12 cellular contexts compared by ENCODE assay signal in genomic region chr11:102138677-102139076, GRCh38. TPM values are rescaled to one million over a fixed set of nuclear protein-coding genes. Genes with fewer than 3 reads are reported as not detected.
DNase-seq lines count a peak whose midpoint lies in the region; ATAC-seq, FAIRE-seq and TF ChIP-seq lines count a peak whose summit lies in the region.
"Had no signal": no experiment of that assay in that cellular context is flagged by ENCODE, and none has a peak within 500 bp of the region (broad histone marks: within the 10 kb centered on the region; RNA-seq: fewer than 3 reads in every experiment).

No MANE protein-coding gene starts in this region.

- H3K9me3 Mint-ChIP-seq in HFFc6: peaks cover 11% of the 10 kb centered on the region
- no peaks in the 10 kb centered on the region for H3K9me3 Mint-ChIP-seq in activated CD8-positive, alpha-beta memory T cell treated with anti-CD3 and anti-CD28 coated beads, Interleukin-2, amount 10 ng/mL, durations not matched to agents 7 days and 5 days (ENCODE audit: low read depth)

- H3K4me3 Mint-ChIP-seq in HFFc6: peak overlapping the region; percentile 79
- no peak overlapping the region for H3K4me3 Mint-ChIP-seq in activated CD8-positive, alpha-beta memory T cell treated with anti-CD3 and anti-CD28 coated beads, Interleukin-2, amount 10 ng/mL, durations not matched to agents 7 days and 5 days

- DNase-seq in HFFc6 (peak; percentile 76), ascending aorta (ENCODE audit: low spot score in 2 of 2) (no peak), right atrium auricular region (ENCODE audit: low spot score) (no peak), thyroid gland (no peak), NCI-H128 (lab: John Stamatoyannopoulos, UW; ENCODE audit: unreplicated experiment) (no peak), GM12891 (ENCODE audit: insufficient read length, low spot score) (no peak), kidney (no peak)
- DNase-seq in activated CD8-positive, alpha-beta memory T cell treated with anti-CD3 and anti-CD28 coated beads, Interleukin-2, amount 10 ng/mL, durations not matched to agents 7 days and 5 days: no peak
- DNase-seq: activated T-cell treated with anti-CD3 and anti-CD28 coated beads for 4 hours, DND-41, Kasumi-1, NCI-H82 had no signal

- CTCF ChIA-PET in activated CD8-positive, alpha-beta memory T cell treated with anti-CD3 and anti-CD28 coated beads, Interleukin-2, amount 10 ng/mL, durations not matched to agents 7 days and 5 days (lab: Charles Lee): no interaction called here

- peak overlapping the region; percentile 79 to 92 for H3K27ac ChIP-seq in ascending aorta
- H3K27ac ChIP-seq in right atrium auricular region: peak overlapping the region; percentile 56 to 86
- H3K27ac ChIP-seq in thyroid gland: peak overlapping the region in 2 of 3 donors; percentile 47 to 55
- peak overlapping the region in 1 of 2 donors; percentile 8 for H3K27ac ChIP-seq in kidney (ENCODE audit: low read depth in 2 of 2, low read length in 2 of 2)

- 70 to 74% methylated on average over 3 of the region's 3 CpGs for WGBS in thyroid gland, 2 donors

- no peaks in the 10 kb centered on the region for H3K27me3 Mint-ChIP-seq in HFFc6 (ENCODE audit: insufficient read depth)
- peaks cover 17% of the 10 kb centered on the region for H3K27me3 Mint-ChIP-seq in activated CD8-positive, alpha-beta memory T cell treated with anti-CD3 and anti-CD28 coated beads, Interleukin-2, amount 10 ng/mL, durations not matched to agents 7 days and 5 days

- H3K27ac Mint-ChIP-seq in HFFc6: peak overlapping the region; percentile 91
- H3K27ac Mint-ChIP-seq in activated CD8-positive, alpha-beta memory T cell treated with anti-CD3 and anti-CD28 coated beads, Interleukin-2, amount 10 ng/mL, durations not matched to agents 7 days and 5 days: no peak overlapping the region

- H3K36me3 ChIP-seq in ascending aorta: no peaks in the 10 kb centered on the region
- H3K36me3 ChIP-seq in right atrium auricular region: no peaks in the 10 kb centered on the region
- H3K36me3 ChIP-seq in thyroid gland: no peaks in the 10 kb centered on the region
- H3K36me3 ChIP-seq in kidney (ENCODE audit: control insufficient read depth in 1 of 2, insufficient read depth in 2 of 2, low read length in 2 of 2): no peaks in the 10 kb centered on the region

- H3K4me1 ChIP-seq in ascending aorta: peaks cover 4 to 41% of the 10 kb centered on the region in 2 donors
- H3K4me1 ChIP-seq in right atrium auricular region: peaks cover 0 to 43% of the 10 kb centered on the region in 2 donors
- peaks cover 27 to 43% of the 10 kb centered on the region in 2 donors for H3K4me1 ChIP-seq in thyroid gland
- peaks cover 3 to 5% of the 10 kb centered on the region in 2 donors for H3K4me1 ChIP-seq in kidney (ENCODE audit: control insufficient read depth in 1 of 2, insufficient read depth in 1 of 2, low read depth in 1 of 2, low read length in 2 of 2)

- peaks cover 35% of the 10 kb centered on the region for H3K36me3 Mint-ChIP-seq in HFFc6 (ENCODE audit: low read depth)
- H3K36me3 Mint-ChIP-seq in activated CD8-positive, alpha-beta memory T cell treated with anti-CD3 and anti-CD28 coated beads, Interleukin-2, amount 10 ng/mL, durations not matched to agents 7 days and 5 days: no peaks in the 10 kb centered on the region

- intact Hi-C loops in ascending aorta (cut with DNase I): loop anchor here (2.0 kb wide), 3 partner anchors 26 to 78 kb away; no protein-coding TSS in a partner anchor
- intact Hi-C loops in thyroid gland (cut with DNase I): no loop called here
- intact Hi-C loops in kidney (cut with DNase I): no loop called here

- H3K9ac ChIP-seq in kidney (ENCODE audit: low read length in 2 of 2): no peak overlapping the region

- no peaks in the 10 kb centered on the region for H3K9me3 ChIP-seq in ascending aorta
- no peaks in the 10 kb centered on the region for H3K9me3 ChIP-seq in right atrium auricular region
- H3K9me3 ChIP-seq in thyroid gland: no peaks in the 10 kb centered on the region
- no peaks in the 10 kb centered on the region for H3K9me3 ChIP-seq in kidney (ENCODE audit: control insufficient read depth in 1 of 2, low read length in 2 of 2)

- H3K4me3 ChIP-seq in ascending aorta (no peak overlapping the region), right atrium auricular region (no peak overlapping the region), thyroid gland (replicated peaks in 1 of 3) (no peak overlapping the region), kidney (ENCODE audit: low read length in 2 of 2) (no peak overlapping the region)

- no peak for TF ChIP-seq POLR2A in thyroid gland (IDR thresholded peaks at IDR 0.05)
- no peak for TF ChIP-seq POLR2A in GM12891 (IDR thresholded peaks at IDR 0.05; ENCODE audit: low read depth, low read length)

- ATAC-seq in activated CD8-positive, alpha-beta memory T cell treated with anti-CD3 and anti-CD28 coated beads, Interleukin-2, amount 10 ng/mL, durations not matched to agents 7 days and 5 days: no peak

- H3K27me3 ChIP-seq in ascending aorta: no peaks in the 10 kb centered on the region
- H3K27me3 ChIP-seq in right atrium auricular region: no peaks in the 10 kb centered on the region
- no peaks in the 10 kb centered on the region for H3K27me3 ChIP-seq in thyroid gland

- FAIRE-seq in GM12891 (lab: Jason Lieb, UNC) (no peak), kidney (lab: Jason Lieb, UNC) (no peak)

- TF ChIP-seq CTCF in HFFc6 (IDR thresholded peaks at IDR 0.05): no peak
- no peak for TF ChIP-seq CTCF in ascending aorta (IDR thresholded peaks at IDR 0.05)
- no peak for TF ChIP-seq CTCF in right atrium auricular region (IDR thresholded peaks at IDR 0.05)
- TF ChIP-seq CTCF in thyroid gland (IDR thresholded peaks at IDR 0.05): no peak
- no peak for TF ChIP-seq CTCF in kidney (IDR thresholded peaks at IDR 0.05; ENCODE audit: borderline replicate concordance, extremely low read depth, insufficient read depth)

- H3K4me1 Mint-ChIP-seq in HFFc6 (ENCODE audit: low read depth): peaks cover 86% of the 10 kb centered on the region
- H3K4me1 Mint-ChIP-seq in activated CD8-positive, alpha-beta memory T cell treated with anti-CD3 and anti-CD28 coated beads, Interleukin-2, amount 10 ng/mL, durations not matched to agents 7 days and 5 days: no peaks in the 10 kb centered on the region

TF ChIP-seq in GM12891, 5 proteins besides CTCF, POLR2A, EP300 and RAD21:
- TF ChIP-seq POU2F2 (IDR thresholded peaks at IDR 0.05; ENCODE audit: low read depth, low read length) (no peak), TAF1 (IDR thresholded peaks at IDR 0.05; ENCODE audit: low read depth, low read length) (no peak), POLR2AphosphoS5 (IDR thresholded peaks at IDR 0.05; ENCODE audit: low read depth, low read length) (no peak), PAX5 (IDR thresholded peaks at IDR 0.05; ENCODE audit: insufficient read depth, low read length, severe bottlenecking) (no peak), SPI1 (IDR thresholded peaks at IDR 0.05; ENCODE audit: low read depth, low read length) (no peak)
TF ChIP-seq in GM12891: peak in this region for 0.

RNA-seq across cellular contexts. Expression of gene YAP1, which starts 28.4 kb away (rescaled TPM):
- 100 to 1,000 TPM; 120 to 159 (median 133) TPM for total RNA-seq in HFFc6 (2021; fragmentation: NEBNext Ultra II Directional; extraction: Animal tissue kit (Norgen Biotek cat#: 25700))
- total RNA-seq in ascending aorta (516 TPM), right atrium auricular region (100 to 1,000 TPM in 1 of 2 donors, 10 to 100 TPM in 1; 85.0 to 135 TPM), thyroid gland (100 to 1,000 TPM; 162 to 202 (median 176) TPM), kidney (106 TPM)
- under 1 TPM in 1 of 2 experiments, not detected in 1; 0.09 TPM for total RNA-seq in activated CD8-positive, alpha-beta memory T cell treated with anti-CD3 and anti-CD28 coated beads, Interleukin-2, amount 10 ng/mL, durations not matched to agents 7 days and 5 days
- 0.08 TPM for polyA plus RNA-seq in GM12891 (2012; ENCODE audit: low read depth, missing spikeins)
- 21.5 TPM for polyA plus RNA-seq in kidney (ENCODE audit: insufficient read depth, low read depth, low replicate concordance)

Comparison
In these comparisons a context has a peak if more than half of its experiments do, and no peak if none do; other contexts are left out.
1. RNA of gene YAP1, which starts 28.4 kb away (total RNA-seq): 516 TPM in ascending aorta (single experiment), 162 to 202 TPM in thyroid gland, 85.0 to 135 TPM in right atrium auricular region, 120 to 159 TPM in HFFc6 and 106 TPM in kidney (single experiment); 0.09 TPM in activated CD8-positive, alpha-beta memory T cell treated with anti-CD3 and anti-CD28 coated beads, Interleukin-2, amount 10 ng/mL, durations not matched to agents 7 days and 5 days; every median in the first group is over 10 times any median in the second.